Comparison of ENCODE assay signal across 9 cellular contexts in genomic region chr20:12911372-12911771, GRCh38.
"Had no signal": no experiment of that assay in that cellular context is flagged by ENCODE, and none has a peak within 500 bp of the region (broad histone marks: within the 10 kb centered on the region; RNA-seq: fewer than 3 reads in every experiment).

No MANE protein-coding gene starts in this region.

- H3K4me3 Mint-ChIP-seq: IgD-negative memory B cell had no signal

- ATAC-seq: HCT116 had no signal

- H3K9me3 ChIP-seq: HAP-1 had no signal

- H3K4me3 ChIP-seq: GM23248, HAP-1 had no signal

- H3K36me3 ChIP-seq: HAP-1 had no signal

- H3K27ac ChIP-seq: GM23248, KMS-11 had no signal

- H3K4me1 Mint-ChIP-seq: IgD-negative memory B cell had no signal

- FAIRE-seq: HTR-8/SVneo had no signal

- H3K9ac ChIP-seq: GM23248, KMS-11 had no signal

- H3K36me3 Mint-ChIP-seq: IgD-negative memory B cell had no signal

- DNase-seq: GM23248, GOT3, H7, KBM-7 had no signal

- H3K4me2 ChIP-seq: KMS-11 had no signal

- H3K27me3 Mint-ChIP-seq: IgD-negative memory B cell had no signal

- H3K27ac Mint-ChIP-seq: IgD-negative memory B cell had no signal

- H2AFZ ChIP-seq: GM23248 had no signal
